1 cellular context compared by ENCODE assay signal in genomic region chr6:128499079-128499705, GRCh38.
TF ChIP-seq lines count a peak whose summit lies in the region.

No MANE protein-coding gene starts in this region.

TF ChIP-seq in liver, 16 proteins besides CTCF, POLR2A, EP300 and RAD21 (continued from another document):
- TF ChIP-seq ZBTB33 (IDR thresholded peaks at IDR 0.05): no peak
- no peak for TF ChIP-seq ATF3 (IDR thresholded peaks at IDR 0.05)
- TF ChIP-seq FOXA1 (IDR thresholded peaks at IDR 0.05): no peak
- no peak for TF ChIP-seq MAX (IDR thresholded peaks at IDR 0.05)
- no peak for TF ChIP-seq REST (IDR thresholded peaks at IDR 0.05)
- no peak for TF ChIP-seq GABPA (IDR thresholded peaks at IDR 0.05 in 1 of 2, conservative IDR thresholded peaks at IDR 0.05 in 1 of 2)
- peak; percentile 28 for TF ChIP-seq NR2F2 (IDR thresholded peaks at IDR 0.05)
- peak; percentile 81 for TF ChIP-seq HNF4A (conservative IDR thresholded peaks at IDR 0.05)
- TF ChIP-seq YY1 (IDR thresholded peaks at IDR 0.05): peak; percentile 16
